In genomic region chr19:54420383-54421168, GRCh38 we compare ENCODE assay signal across 13 cellular contexts. TPM values are rescaled to one million over a fixed set of nuclear protein-coding genes. Genes with fewer than 3 reads are reported as not detected.
DNase-seq lines count a peak whose midpoint lies in the region; ATAC-seq and TF ChIP-seq lines count a peak whose summit lies in the region.
"Had no signal": no experiment of that assay in that cellular context is flagged by ENCODE, and none has a peak within 500 bp of the region (broad histone marks: within the 10 kb centered on the region; RNA-seq: fewer than 3 reads in every experiment).

No MANE protein-coding gene starts in this region.

- H3K79me1 ChIP-seq in mesenchymal stem cell (replicated peaks; ENCODE audit: low read length, poor library complexity, severe bottlenecking), result no peaks in the 10 kb centered on the region

- H3K9me3 Mint-ChIP-seq in Caco-2 (ENCODE audit: unreplicated experiment), result peaks cover 17% of the 10 kb centered on the region
- H3K9me3 Mint-ChIP-seq in naive thymus-derived CD8-positive, alpha-beta T cell, result peaks cover 0 to 3% (median 0%) of the 10 kb centered on the region in 9 donors
- H3K9me3 Mint-ChIP-seq: stimulated activated naive CD8-positive, alpha-beta T cell treated with anti-CD3 and anti-CD28 coated beads, Interleukin-15, Interleukin-2, amounts not matched to agents 100 ng/mL and 50 ng/mL, for 24 hours; T-helper 2 cell treated with Interferon-gamma antibody and Interleukin-4, amounts not matched to agents 5 μg/mL and 100 μg/mL, for 36 hours had no signal

- no peak overlapping the region for H4K91ac ChIP-seq in mesenchymal stem cell (ENCODE audit: low read length)

- H3K4ac ChIP-seq in mesenchymal stem cell (ENCODE audit: low read depth in 1 of 2, low read length in 2 of 2), result no peak overlapping the region

- H3K27me3 ChIP-seq in Caco-2 (replicated peaks; ENCODE audit: control insufficient read depth, insufficient read depth, low read length), result no peaks in the 10 kb centered on the region
- peaks cover 5 to 12% of the 10 kb centered on the region in 2 donors for H3K27me3 ChIP-seq in right atrium auricular region
- peaks cover 64 to 70% of the 10 kb centered on the region in 2 experiments for H3K27me3 ChIP-seq in mesenchymal stem cell (ENCODE audit: control insufficient read depth in 1 of 2, insufficient read depth in 1 of 2, low read length in 2 of 2)

- H3K9me3 ChIP-seq in Caco-2 (no peaks in the 10 kb centered on the region), right atrium auricular region (no peaks in the 10 kb centered on the region), mesenchymal stem cell (ENCODE audit: control insufficient read depth, low read length) (no peaks in the 10 kb centered on the region)
- H3K9me3 ChIP-seq: spleen had no signal

- TF ChIP-seq CTCF in Caco-2 (IDR thresholded peaks at IDR 0.05; ENCODE audit: insufficient read depth in 1 of 2, low read depth in 1 of 2, low read length in 1 of 2, severe bottlenecking in 1 of 2, unreplicated experiment in 1 of 2) (no peak), right atrium auricular region (IDR thresholded peaks at IDR 0.05) (no peak)

- no peak overlapping the region for H2BK15ac ChIP-seq in mesenchymal stem cell (ENCODE audit: low read depth, poor library complexity, severe bottlenecking)

- H2BK12ac ChIP-seq in mesenchymal stem cell (ENCODE audit: low read length in 2 of 2), result no peak overlapping the region

- H2AFZ ChIP-seq in mesenchymal stem cell (ENCODE audit: low read depth, low read length), result no peak overlapping the region

- H4K8ac ChIP-seq in mesenchymal stem cell (ENCODE audit: low read length), result no peak overlapping the region

- H3K4me3 ChIP-seq in Caco-2 (ENCODE audit: low read depth, low read length) (no peak overlapping the region), right atrium auricular region (peak overlapping the region; percentile 11 to 33), mesenchymal stem cell (ENCODE audit: insufficient read depth in 1 of 2, low read depth in 1 of 2, low read length in 2 of 2) (no peak overlapping the region)

- no peak overlapping the region for H3K18ac ChIP-seq in mesenchymal stem cell (ENCODE audit: low read depth in 1 of 2, low read length in 2 of 2)

- H3K27ac ChIP-seq in right atrium auricular region, result peak overlapping the region; percentile 56 to 64
- no peak overlapping the region for H3K27ac ChIP-seq in mesenchymal stem cell (ENCODE audit: low read length, poor library complexity, severe bottlenecking)

- H3K4me1 ChIP-seq in Caco-2 (peaks cover 12% of the 10 kb centered on the region), right atrium auricular region (peaks cover 0 to 42% of the 10 kb centered on the region in 2 donors), mesenchymal stem cell (ENCODE audit: control insufficient read depth, insufficient read depth, low read depth, low read length) (peaks cover 12% of the 10 kb centered on the region)

- no peak overlapping the region for H2BK120ac ChIP-seq in mesenchymal stem cell (ENCODE audit: low read depth, low read length)

- POLR2A ChIA-PET in Caco-2 (lab: Charles Lee), result no interaction called here
- POLR2A ChIA-PET in naive thymus-derived CD8-positive, alpha-beta T cell (lab: Charles Lee), result no interaction called here

- no peak overlapping the region for H3K9ac ChIP-seq in mesenchymal stem cell (ENCODE audit: low read length)

- H3K4me1 Mint-ChIP-seq in Caco-2 (ENCODE audit: low read depth, unreplicated experiment), result peaks cover 7% of the 10 kb centered on the region
- peaks cover 17 to 20% (median 18%) of the 10 kb centered on the region in 4 donors for H3K4me1 Mint-ChIP-seq in naive thymus-derived CD8-positive, alpha-beta T cell

- no peak overlapping the region for H2AK5ac ChIP-seq in mesenchymal stem cell (ENCODE audit: low read length, severe bottlenecking)

- H2BK5ac ChIP-seq in mesenchymal stem cell (ENCODE audit: low read depth, low read length, poor library complexity, severe bottlenecking), result no peak overlapping the region

- H3K4me3 Mint-ChIP-seq in Caco-2 (ENCODE audit: unreplicated experiment), result no peak overlapping the region
- H3K4me3 Mint-ChIP-seq in naive thymus-derived CD8-positive, alpha-beta T cell, result no peak overlapping the region
- H3K4me3 Mint-ChIP-seq: stimulated activated naive CD8-positive, alpha-beta T cell treated with anti-CD3 and anti-CD28 coated beads, Interleukin-15, Interleukin-2, amounts not matched to agents 100 ng/mL and 50 ng/mL, for 24 hours; T-helper 2 cell treated with Interferon-gamma antibody and Interleukin-4, amounts not matched to agents 5 μg/mL and 100 μg/mL, for 36 hours had no signal

- no peak overlapping the region for H3K14ac ChIP-seq in mesenchymal stem cell (ENCODE audit: low read length in 2 of 2)

- BruUV-seq in Caco-2 (replicated peaks; lab: Mats Ljungman, UMichigan), result no TSS peak

- peak; percentile 51 to 74 for DNase-seq in Caco-2
- DNase-seq in anterior cingulate cortex (lab: John Stamatoyannopoulos, UW), result peak; percentile 73 to 99 (median 96)
- DNase-seq in right atrium auricular region (ENCODE audit: low spot score), result no peak
- peak; percentile 84 to 99 (median 97) for DNase-seq in nucleus accumbens (lab: John Stamatoyannopoulos, UW)
- no peak for DNase-seq in HuH-7 (ENCODE audit: low spot score)
- no peak for DNase-seq in naive thymus-derived CD8-positive, alpha-beta T cell
- no peak for DNase-seq in mesenchymal stem cell
- DNase-seq: cerebellar nuclear complex, spleen had no signal

- no peaks in the 10 kb centered on the region for H3K36me3 Mint-ChIP-seq in Caco-2 (ENCODE audit: insufficient read depth, unreplicated experiment)
- H3K36me3 Mint-ChIP-seq in naive thymus-derived CD8-positive, alpha-beta T cell, result peaks cover 0 to 5% (median 2%) of the 10 kb centered on the region in 3 donors

- CTCF ChIA-PET in Caco-2 (lab: Charles Lee), result interaction anchor here (0.5 to 0.7 kb wide), 4 partner anchors 10 to 1047 kb away, joined by 3 to 5 read pairs (median 3); no protein-coding TSS in a partner anchor

- no peak for ATAC-seq in GM21576 (IDR thresholded peaks at IDR 0.05; ENCODE audit: unreplicated experiment)
- no peak for ATAC-seq in naive thymus-derived CD8-positive, alpha-beta T cell

- H3K27ac Mint-ChIP-seq in Caco-2 (ENCODE audit: unreplicated experiment), result no peak overlapping the region
- no peak overlapping the region for H3K27ac Mint-ChIP-seq in naive thymus-derived CD8-positive, alpha-beta T cell
- H3K27ac Mint-ChIP-seq: stimulated activated naive CD8-positive, alpha-beta T cell treated with anti-CD3 and anti-CD28 coated beads, Interleukin-15, Interleukin-2, amounts not matched to agents 100 ng/mL and 50 ng/mL, for 24 hours; T-helper 2 cell treated with Interferon-gamma antibody and Interleukin-4, amounts not matched to agents 5 μg/mL and 100 μg/mL, for 36 hours had no signal

- intact Hi-C loops in Caco-2 (cut with micrococcal nuclease; ENCODE audit: unreplicated experiment), result no loop called here

- H3K23ac ChIP-seq in mesenchymal stem cell (ENCODE audit: low read length in 2 of 2), result no peak overlapping the region

- WGBS in mesenchymal stem cell, result 6% methylated on average over 16 of the region's 37 CpGs

- no peak overlapping the region for H3K4me2 ChIP-seq in mesenchymal stem cell (ENCODE audit: low read length, poor library complexity, severe bottlenecking)

- no peaks in the 10 kb centered on the region for H3K36me3 ChIP-seq in Caco-2 (ENCODE audit: control insufficient read depth, insufficient read depth, low read length)
- H3K36me3 ChIP-seq in right atrium auricular region, result no peaks in the 10 kb centered on the region
- peaks cover 0 to 6% of the 10 kb centered on the region in 2 experiments for H3K36me3 ChIP-seq in mesenchymal stem cell (ENCODE audit: control insufficient read depth in 1 of 2, insufficient read depth in 2 of 2, low read depth in 1 of 2, low read length in 2 of 2)
- H3K36me3 ChIP-seq: spleen had no signal

- H3K27me3 Mint-ChIP-seq in Caco-2 (ENCODE audit: insufficient read depth, unreplicated experiment), result no peaks in the 10 kb centered on the region
- H3K27me3 Mint-ChIP-seq in naive thymus-derived CD8-positive, alpha-beta T cell, result peaks cover 18 to 58% (median 41%) of the 10 kb centered on the region in 5 donors

RNA-seq across cellular contexts. Expression of gene TTYH1, which starts 5.3 kb away (rescaled TPM):
- total RNA-seq in Caco-2 (2022), result not detected in 2 replicates
- total RNA-seq in right atrium auricular region, result 1 to 10 TPM; 1.7 to 2.7 TPM
- total RNA-seq in naive thymus-derived CD8-positive, alpha-beta T cell, result not detected
- polyA plus RNA-seq in naive thymus-derived CD8-positive, alpha-beta T cell, result under 1 TPM in 2 of 3 donors, not detected in 1; 0.04 to 0.65 TPM
- 0.04 TPM for polyA plus RNA-seq in mesenchymal stem cell (2013, experiment 1 of 2)
- polyA plus RNA-seq in mesenchymal stem cell (2013, experiment 2 of 2), result not detected

RNA-seq across cellular contexts. Expression of gene LENG8, which starts 28.4 kb away (rescaled TPM):
- 143 and 148 TPM in 2 replicates for total RNA-seq in Caco-2 (2022)
- 10 to 100 TPM; 32.1 to 36.4 TPM for total RNA-seq in right atrium auricular region
- 100 to 1,000 TPM; 610 to 639 TPM for total RNA-seq in naive thymus-derived CD8-positive, alpha-beta T cell
- polyA plus RNA-seq in naive thymus-derived CD8-positive, alpha-beta T cell, result 1 to 10 TPM; 4.5 to 8.6 (median 6.5) TPM
- 130 TPM for polyA plus RNA-seq in mesenchymal stem cell (2013, experiment 1 of 2)
- 111 TPM for polyA plus RNA-seq in mesenchymal stem cell (2013, experiment 2 of 2)

RNA-seq across cellular contexts. Expression of gene LENG9, which starts 43.0 kb away (rescaled TPM):
- 6.7 and 6.9 TPM in 2 replicates for total RNA-seq in Caco-2 (2022)
- total RNA-seq in right atrium auricular region, result 1 to 10 TPM; 2.1 to 4.9 TPM
- total RNA-seq in naive thymus-derived CD8-positive, alpha-beta T cell, result 1 to 10 TPM; 5.2 to 5.8 TPM
- under 1 TPM in 2 of 3 donors, not detected in 1; 0.22 to 0.36 TPM for polyA plus RNA-seq in naive thymus-derived CD8-positive, alpha-beta T cell
- 2.7 TPM for polyA plus RNA-seq in mesenchymal stem cell (2013, experiment 1 of 2)
- 2.4 TPM for polyA plus RNA-seq in mesenchymal stem cell (2013, experiment 2 of 2)

RNA-seq across cellular contexts. Expression of gene CDC42EP5, which starts 52.5 kb away (rescaled TPM):
- total RNA-seq in Caco-2 (2022) (7.1 and 8.6 TPM in 2 replicates), right atrium auricular region (10 to 100 TPM; 11.4 to 15.2 TPM)
- total RNA-seq in naive thymus-derived CD8-positive, alpha-beta T cell, result not detected
- not detected for polyA plus RNA-seq in naive thymus-derived CD8-positive, alpha-beta T cell
- 85.0 TPM for polyA plus RNA-seq in mesenchymal stem cell (2013, experiment 1 of 2)
- 94.3 TPM for polyA plus RNA-seq in mesenchymal stem cell (2013, experiment 2 of 2)

RNA-seq across cellular contexts. Expression of gene LAIR1, which starts 55.8 kb away (rescaled TPM):
- not detected in 2 replicates for total RNA-seq in Caco-2 (2022)
- 1 to 10 TPM; 4.2 to 7.8 TPM for total RNA-seq in right atrium auricular region
- total RNA-seq in naive thymus-derived CD8-positive, alpha-beta T cell, result 10 to 100 TPM; 67.4 to 71.1 TPM
- 100 to 1,000 TPM in 1 of 3 donors, 10 to 100 TPM in 2; 58.3 to 104 (median 59.9) TPM for polyA plus RNA-seq in naive thymus-derived CD8-positive, alpha-beta T cell
- polyA plus RNA-seq in mesenchymal stem cell (2013, experiment 1 of 2), result not detected
- polyA plus RNA-seq in mesenchymal stem cell (2013, experiment 2 of 2), result not detected
- polyA plus RNA-seq: keratinocyte had no signal

Comparison
In these comparisons a context has a peak if more than half of its experiments do, and no peak if none do; other contexts are left out.
1. DNase-seq: peak in Caco-2 (2 of 2), anterior cingulate cortex (58 of 58) and nucleus accumbens (56 of 56); none in right atrium auricular region (single experiment), HuH-7 (single experiment), naive thymus-derived CD8-positive, alpha-beta T cell (0 of 10) and mesenchymal stem cell (single experiment).
2. H3K4me3 ChIP-seq: peak in right atrium auricular region (2 of 2); none in Caco-2 (single experiment) and mesenchymal stem cell (0 of 2).